In the genomic region with DNA sequence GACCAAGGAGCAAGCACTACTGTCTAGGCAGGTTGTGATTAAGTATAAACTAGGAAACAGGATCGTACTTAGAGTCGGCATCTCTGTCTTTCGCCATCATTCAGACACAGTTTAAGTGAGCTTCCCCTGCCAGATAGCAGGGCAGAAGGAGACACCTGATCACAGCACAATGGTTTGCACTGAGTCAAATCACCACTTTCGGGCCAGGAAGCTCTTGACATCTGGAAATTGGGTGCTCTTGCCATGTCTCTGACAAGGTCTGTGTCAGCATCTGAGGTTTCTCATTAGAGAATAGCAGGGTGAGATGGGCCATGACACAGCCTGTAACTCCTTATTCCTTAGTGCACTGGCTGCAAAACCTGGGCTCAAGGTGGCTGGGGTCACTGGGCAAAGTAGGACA, we compare ENCODE assay signal across 15 cellular contexts. TPM values are rescaled to one million over a fixed set of nuclear protein-coding genes. Genes with fewer than 3 reads are reported as not detected.
DNase-seq lines count a peak whose midpoint lies in the region; ATAC-seq, FAIRE-seq and TF ChIP-seq lines count a peak whose summit lies in the region.
"Had no signal": no experiment of that assay in that cellular context is flagged by ENCODE, and none has a peak within 500 bp of the region (broad histone marks: within the 10 kb centered on the region; RNA-seq: fewer than 3 reads in every experiment).

No MANE protein-coding gene starts in this region.

- no peaks in the 10 kb centered on the region for H3K9me3 ChIP-seq in GM12878 (replicated peaks; ENCODE audit: control insufficient read depth, insufficient read depth, low read length)
- H3K9me3 ChIP-seq: uterus had no signal

- no peak overlapping the region for H3K4me3 ChIP-seq in GM12878
- H3K4me3 ChIP-seq: uterus had no signal

- no peak for TF ChIP-seq EP300 in GM12878 (IDR thresholded peaks at IDR 0.05; ENCODE audit: borderline replicate concordance in 1 of 2, control insufficient read depth in 1 of 2, low read depth in 2 of 2, low read length in 2 of 2)

- peak overlapping the region; percentile 11; the same call in 1 of the 2 replicates for H3K27ac ChIP-seq in C4-2B
- H3K27ac ChIP-seq in GM12878 (ENCODE audit: control insufficient read depth, insufficient read depth), result no peak overlapping the region
- H3K27ac ChIP-seq: uterus had no signal

- no peak overlapping the region for H3K9ac ChIP-seq in GM12878 (ENCODE audit: control insufficient read depth, insufficient read depth, low read length)

- H3K36me3 ChIP-seq in GM12878 (ENCODE audit: control insufficient read depth in 2 of 2, insufficient read depth in 2 of 2, low read length in 1 of 2), result no peaks in the 10 kb centered on the region
- H3K36me3 ChIP-seq: uterus had no signal

- in situ Hi-C loops in GM12878 (cut with MboI), result no loop called here

- no peaks in the 10 kb centered on the region; a peak in 1 of 4 replicates for H3K27me3 ChIP-seq in GM12878 (replicated peaks in 1 of 2; ENCODE audit: control insufficient read depth in 2 of 2, insufficient read depth in 2 of 2, low read length in 1 of 2)
- H3K27me3 ChIP-seq: uterus had no signal

- intact Hi-C loops in GM12878 (cut with micrococcal nuclease; ENCODE audit: unreplicated experiment), result loop anchor here (5.0 kb wide), 1 partner anchor 123 kb away; no protein-coding TSS in a partner anchor

- H2AFZ ChIP-seq in GM12878 (ENCODE audit: control insufficient read depth, low read depth, low read length), result no peak overlapping the region; the same call in 1 of the 2 replicates

- SMC1A ChIA-PET in GM12878 (lab: Charles Lee; ENCODE audit: uncharacterized antibody, unreplicated experiment), result interaction anchor here (1.2 kb wide), 1 partner anchor 38 kb away, joined by 3 read pairs; no protein-coding TSS in a partner anchor

- H3K4me1 ChIP-seq in GM12878 (ENCODE audit: control insufficient read depth, insufficient read depth, low read length), result peaks cover 30% of the 10 kb centered on the region
- H3K4me1 ChIP-seq: uterus had no signal

- no peak for FAIRE-seq in GM12878 (lab: Jason Lieb, UNC)
- FAIRE-seq: frontal cortex had no signal

- RAD21 ChIA-PET in GM12878 (lab: Charles Lee; ENCODE audit: unreplicated experiment), result no interaction called here

- no peaks in the 10 kb centered on the region for H3K79me2 ChIP-seq in GM12878 (ENCODE audit: control insufficient read depth, insufficient read depth, low read length)

- no peak for TF ChIP-seq CTCF in C4-2B (conservative IDR thresholded peaks at IDR 0.05)
- no peak for TF ChIP-seq CTCF in GM12878 (IDR thresholded peaks at IDR 0.05 in 2 of 3, conservative IDR thresholded peaks at IDR 0.05 in 1 of 3; ENCODE audit: control insufficient read depth in 2 of 3, extremely low read depth in 1 of 3, insufficient read depth in 1 of 3, low read depth in 3 of 3, low read length in 3 of 3)

- H3K4me2 ChIP-seq in GM12878 (ENCODE audit: control insufficient read depth, insufficient read depth), result no peak overlapping the region; the same call in 1 of the 2 replicates

- DNase-seq in GM12878 (ENCODE audit: low read depth, low spot score) (peak; percentile 35), NCI-H510A treated with DMSO at 0.1 percent for 48 hours (lab: John Stamatoyannopoulos, UW) (no peak), midbrain (lab: John Stamatoyannopoulos, UW) (no peak), NCI-H2107 (lab: John Stamatoyannopoulos, UW) (no peak)
- DNase-seq: activated CD4-positive, alpha-beta T cell treated with anti-CD3 and anti-CD28 coated beads, Interleukin-2, amount 10 ng/mL, durations not matched to agents 7 days and 5 days; activated naive CD8-positive, alpha-beta T cell treated with anti-CD3 and anti-CD28 coated beads for 36 hours; dermis blood vessel endothelial cell; IMR-90; NCI-H2029 treated with DMSO at 0.1 percent for 48 hours; uterus had no signal

- POLR2A ChIA-PET in GM12878 (lab: Charles Lee), result no interaction called here

- TF ChIP-seq RAD21 in GM12878 (IDR thresholded peaks at IDR 0.05; ENCODE audit: insufficient read depth, low read depth, low read length), result no peak

- TF ChIP-seq POLR2A in GM12878 (IDR thresholded peaks at IDR 0.05; ENCODE audit: low read depth, low read length), result no peak

- peak; percentile 79 for ATAC-seq in GM18907 (IDR thresholded peaks at IDR 0.05; ENCODE audit: unreplicated experiment)
- ATAC-seq in HG02884 (IDR thresholded peaks at IDR 0.05; ENCODE audit: unreplicated experiment), result peak; percentile 43
- ATAC-seq in GM12878, result peak; percentile 9; the same call in 2 of the 3 replicates
- ATAC-seq in HG02970 (IDR thresholded peaks at IDR 0.05; ENCODE audit: low FRiP score, unreplicated experiment), result no peak

- no TSS peak for BruUV-seq in GM12878 (replicated peaks; lab: Mats Ljungman, UMichigan)

- WGBS in GM12878 (ENCODE audit: insufficient coverage, insufficient replicate concordance, low lambda C conversion rate, missing lambda C conversion rate), result 37% methylated on average over 4 of the region's 4 CpGs

- CTCF ChIA-PET in GM12878 (lab: Yijun Ruan, JAX), result interaction anchor here (1.0 to 1.1 kb wide), 2 partner anchors 14 to 104 kb away, joined by 4 to 6 read pairs; no protein-coding TSS in a partner anchor

- no peaks in the 10 kb centered on the region for H4K20me1 ChIP-seq in GM12878 (ENCODE audit: control insufficient read depth, insufficient read depth)

TF ChIP-seq in GM12878, 131 proteins besides CTCF, POLR2A, EP300 and RAD21 (continues in another document):
- TF ChIP-seq HDAC2 (IDR thresholded peaks at IDR 0.05), result no peak
- TF ChIP-seq BMI1 (IDR thresholded peaks at IDR 0.05; ENCODE audit: borderline replicate concordance), result no peak
- TF ChIP-seq ZNF687 (IDR thresholded peaks at IDR 0.05), result no peak
- TF ChIP-seq ZNF24 (IDR thresholded peaks at IDR 0.05), result no peak
- TF ChIP-seq TCF12 (IDR thresholded peaks at IDR 0.05; ENCODE audit: low read depth, low read length), result 0 out of 2 replicates have a peak, but pooled peaks have one; percentile 39
- no peak for TF ChIP-seq BCL11A (IDR thresholded peaks at IDR 0.05; ENCODE audit: low read depth, low read length)
- no peak for TF ChIP-seq CEBPB (IDR thresholded peaks at IDR 0.05; ENCODE audit: borderline replicate concordance in 1 of 2, low read depth in 2 of 2, low read length in 2 of 2)
- TF ChIP-seq ELK1 (IDR thresholded peaks at IDR 0.05; ENCODE audit: low read depth, low read length), result no peak

RNA-seq across cellular contexts. Expression of gene ADRB2, which starts 8.3 kb away (rescaled TPM):
- 0.42 and 0.73 TPM in 2 replicates for total RNA-seq in GM12878 (2013; cell fraction: nucleolus; rRNA removed)
- 0.16 and 0.34 TPM in 2 replicates for total RNA-seq in GM12878 (2014; rRNA removed)
- 0.09 and 0.18 TPM in 2 replicates for total RNA-seq in GM12878 (2014; rRNA removed; fragmentation: Illumina TruSeq; extraction: Trizol)
- total RNA-seq in GM12878 (2021), result 0.11 and 0.18 TPM in 2 replicates
- polyA plus RNA-seq in GM12878 (2011; ENCODE audit: low read depth), result not detected
- polyA plus RNA-seq in GM12878 (2011; rRNA removed), result 0.06 TPM in 1 of 2 replicates, not detected in the other
- polyA plus RNA-seq in GM12878 (2011; cell fraction: cytosol; rRNA removed), result 0.06 and 0.08 TPM in 2 replicates
- polyA plus RNA-seq in GM12878 (2011; cell fraction: nucleus; rRNA removed), result 0.09 and 0.15 TPM in 2 replicates
- 0.07 TPM in 1 of 2 replicates, not detected in the other for polyA plus RNA-seq in GM12878 (2012)
- 0.08 and 0.18 TPM in 2 replicates for polyA plus RNA-seq in GM12878 (2014; fragmentation: Illumina TruSeq; extraction: Trizol)
- under 1 TPM; 0.03 to 0.04 TPM for polyA plus RNA-seq in GM12878 (2014; fragmentation: Nextera tagmentation; extraction: Ambion mirVana)
- 0.15 and 0.24 TPM in 2 replicates for polyA plus RNA-seq in GM12878 (2014; rRNA removed)
- under 1 TPM; 0.21 to 0.28 TPM for polyA plus RNA-seq in GM12878 (2016; fragmentation: Nextera tagmentation; extraction: Ambion mirVana)
- 0.29 and 0.46 TPM in 2 replicates for polyA minus RNA-seq in GM12878 (2011; rRNA and poly(A)+ RNA removed)
- not detected in 2 replicates for polyA minus RNA-seq in GM12878 (2011; cell fraction: cytosol; rRNA and poly(A)+ RNA removed)
- 0.60 and 0.77 TPM in 2 replicates for polyA minus RNA-seq in GM12878 (2011; cell fraction: nucleus; rRNA and poly(A)+ RNA removed)
